ENCODE assay signal across 14 cellular contexts in the genomic region with DNA sequence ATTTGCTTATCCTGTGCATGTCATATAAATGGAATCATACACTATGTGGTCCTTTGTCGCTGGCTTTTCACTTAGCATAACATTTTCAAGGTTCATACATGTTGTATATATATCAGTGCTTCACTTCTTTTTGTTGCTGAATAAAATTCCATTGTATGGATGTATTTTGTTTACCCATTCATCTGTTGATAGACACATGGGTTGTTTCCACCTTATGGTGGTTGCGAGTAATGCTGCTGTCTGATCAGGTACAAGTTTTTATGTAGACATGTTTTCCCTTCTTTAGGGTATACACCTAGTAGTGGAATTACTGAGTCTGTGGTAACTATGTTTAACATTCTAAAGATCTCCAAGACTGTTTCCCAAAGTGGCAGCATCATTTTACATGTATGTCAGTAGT.
DNase-seq lines count a peak whose midpoint lies in the region; FAIRE-seq and TF ChIP-seq lines count a peak whose summit lies in the region.
"Had no signal": no experiment of that assay in that cellular context is flagged by ENCODE, and none has a peak within 500 bp of the region (broad histone marks: within the 10 kb centered on the region; RNA-seq: fewer than 3 reads in every experiment).

No MANE protein-coding gene starts in this region.

- H3K36me3 Mint-ChIP-seq in HFFc6 (ENCODE audit: low read depth) = no peaks in the 10 kb centered on the region
- H3K36me3 Mint-ChIP-seq in endothelial cell (ENCODE audit: low read depth, unreplicated experiment) = no peaks in the 10 kb centered on the region
- no peaks in the 10 kb centered on the region for H3K36me3 Mint-ChIP-seq in type B pancreatic cell

- FAIRE-seq in GM12891 (lab: Jason Lieb, UNC) = peak; percentile 84
- FAIRE-seq: A204.1, H54 had no signal

- H3K27ac Mint-ChIP-seq in HFFc6 (no peak overlapping the region), endothelial cell (ENCODE audit: unreplicated experiment) (no peak overlapping the region), type B pancreatic cell (no peak overlapping the region)
- H3K27ac Mint-ChIP-seq: B cell; CD4-positive, alpha-beta T cell had no signal

- H3K4me1 Mint-ChIP-seq in HFFc6 (ENCODE audit: low read depth) = no peaks in the 10 kb centered on the region
- H3K4me1 Mint-ChIP-seq in endothelial cell (ENCODE audit: unreplicated experiment) = peaks cover 9% of the 10 kb centered on the region
- H3K4me1 Mint-ChIP-seq in type B pancreatic cell (ENCODE audit: unreplicated experiment) = no peaks in the 10 kb centered on the region
- H3K4me1 Mint-ChIP-seq: B cell had no signal

- no peak for TF ChIP-seq POLR2A in GM12891 (IDR thresholded peaks at IDR 0.05; ENCODE audit: low read depth, low read length)

- H3K4me3 Mint-ChIP-seq in HFFc6 (no peak overlapping the region), endothelial cell (ENCODE audit: unreplicated experiment) (no peak overlapping the region), type B pancreatic cell (no peak overlapping the region)
- H3K4me3 Mint-ChIP-seq: B cell; CD4-positive, alpha-beta T cell had no signal

- TF ChIP-seq CTCF in HFFc6 (IDR thresholded peaks at IDR 0.05) (0 out of 2 replicates have a peak, but pooled peaks have one; percentile 7), endothelial cell (IDR thresholded peaks at IDR 0.05; ENCODE audit: unreplicated experiment) (peak; percentile 20), type B pancreatic cell (conservative IDR thresholded peaks at IDR 0.05) (peak; percentile 39)

- no peaks in the 10 kb centered on the region for H3K9me3 Mint-ChIP-seq in HFFc6
- no peaks in the 10 kb centered on the region for H3K9me3 Mint-ChIP-seq in endothelial cell (ENCODE audit: unreplicated experiment)
- H3K9me3 Mint-ChIP-seq in type B pancreatic cell = no peaks in the 10 kb centered on the region
- H3K9me3 Mint-ChIP-seq: CD4-positive, alpha-beta T cell had no signal

- H3K27me3 Mint-ChIP-seq in HFFc6 (ENCODE audit: insufficient read depth) (peaks cover 7% of the 10 kb centered on the region), endothelial cell (ENCODE audit: unreplicated experiment) (no peaks in the 10 kb centered on the region), type B pancreatic cell (peaks cover 10% of the 10 kb centered on the region)

- DNase-seq in GM12891 (ENCODE audit: insufficient read length, low spot score) (no peak), HFFc6 (no peak), endothelial cell (ENCODE audit: low spot score) (no peak), type B pancreatic cell (ENCODE audit: extremely low spot score, unreplicated experiment) (no peak), NCI-H146 treated with DMSO at 0.1 percent for 48 hours (lab: John Stamatoyannopoulos, UW; ENCODE audit: unreplicated experiment) (no peak), NCI-H1694 (lab: John Stamatoyannopoulos, UW) (no peak)
- DNase-seq in activated CD4-positive, alpha-beta T cell treated with anti-CD3 and anti-CD28 coated beads, Interleukin-2, amount 50 U/mL, for 4 hours = no peak
- DNase-seq: C1 segment of cervical spinal cord; CD4-positive, alpha-beta T cell; DMS79; GM23248 had no signal

TF ChIP-seq in GM12891, 5 proteins besides CTCF, POLR2A, EP300 and RAD21:
- TF ChIP-seq SPI1 (IDR thresholded peaks at IDR 0.05; ENCODE audit: low read depth, low read length) = no peak
- no peak for TF ChIP-seq PAX5 (IDR thresholded peaks at IDR 0.05; ENCODE audit: insufficient read depth, low read length, severe bottlenecking)
- no peak for TF ChIP-seq POLR2AphosphoS5 (IDR thresholded peaks at IDR 0.05; ENCODE audit: low read depth, low read length)
- no peak for TF ChIP-seq TAF1 (IDR thresholded peaks at IDR 0.05; ENCODE audit: low read depth, low read length)
- no peak for TF ChIP-seq POU2F2 (IDR thresholded peaks at IDR 0.05; ENCODE audit: low read depth, low read length)
